In genomic region chr2:171893824-171894611, GRCh38 we compare ENCODE assay signal across 1 cellular context.
TF ChIP-seq lines count a peak whose summit lies in the region.

TSS of gene SLC25A12 (minus strand) at chr2:171894244. CDS start at chr2:171894214, 30 bp downstream.

TF ChIP-seq in K562, 482 proteins besides CTCF, POLR2A, EP300 and RAD21 (continued from another document):
- no peak for TF ChIP-seq ELK1 (CRISPR knock-in tag; IDR thresholded peaks at IDR 0.05)
- no peak for TF ChIP-seq ILK (tag; IDR thresholded peaks at IDR 0.05; ENCODE audit: borderline replicate concordance, low read depth)
- TF ChIP-seq TCF3 (CRISPR knock-in tag; IDR thresholded peaks at IDR 0.05): no peak
- no peak for TF ChIP-seq CEBPZ (IDR thresholded peaks at IDR 0.05; ENCODE audit: borderline replicate concordance, low read depth, low read length)
- no peak for TF ChIP-seq ZNF41 (CRISPR knock-in tag; conservative IDR thresholded peaks at IDR 0.05)
- no peak for TF ChIP-seq POLR3A (IDR thresholded peaks at IDR 0.05; ENCODE audit: borderline replicate concordance, extremely low read depth, insufficient read depth, insufficient read length)
- no peak for TF ChIP-seq ZNF140 (CRISPR knock-in tag; IDR thresholded peaks at IDR 0.05)
- peak; percentile 71 for TF ChIP-seq EHMT2 (IDR thresholded peaks at IDR 0.05)
- no peak for TF ChIP-seq ZNF668 (CRISPR knock-in tag; IDR thresholded peaks at IDR 0.05)
- TF ChIP-seq, protein P1, sequence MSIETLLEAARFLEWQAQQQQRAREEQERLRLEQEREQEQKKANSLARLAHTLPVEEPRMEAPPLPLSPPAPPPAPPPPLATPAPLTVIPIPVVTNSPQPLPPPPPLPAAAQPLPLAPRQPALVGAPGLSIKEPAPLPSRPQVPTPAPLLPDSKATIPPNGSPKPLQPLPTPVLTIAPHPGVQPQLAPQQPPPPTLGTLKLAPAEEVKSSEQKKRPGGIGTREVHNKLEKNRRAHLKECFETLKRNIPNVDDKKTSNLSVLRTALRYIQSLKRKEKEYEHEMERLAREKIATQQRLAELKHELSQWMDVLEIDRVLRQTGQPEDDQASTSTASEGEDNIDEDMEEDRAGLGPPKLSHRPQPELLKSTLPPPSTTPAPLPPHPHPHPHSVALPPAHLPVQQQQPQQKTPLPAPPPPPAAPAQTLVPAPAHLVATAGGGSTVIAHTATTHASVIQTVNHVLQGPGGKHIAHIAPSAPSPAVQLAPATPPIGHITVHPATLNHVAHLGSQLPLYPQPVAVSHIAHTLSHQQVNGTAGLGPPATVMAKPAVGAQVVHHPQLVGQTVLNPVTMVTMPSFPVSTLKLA (conservative IDR thresholded peaks at IDR 0.05): peak; percentile 74 to 92
TF ChIP-seq in K562: peak in this region for 157.
